In genomic region chrX:12770440-12770839, GRCh38 we compare ENCODE assay signal across 8 cellular contexts. TPM values are rescaled to one million over a fixed set of nuclear protein-coding genes. Genes with fewer than 3 reads are reported as not detected.
DNase-seq lines count a peak whose midpoint lies in the region; ATAC-seq, FAIRE-seq and TF ChIP-seq lines count a peak whose summit lies in the region.

No MANE protein-coding gene starts in this region.

- H3K4me3 Mint-ChIP-seq in naive B cell, result peak overlapping the region in 1 of 8 donors; percentile 15

- peak; percentile 2 for DNase-seq in NCI-H2171 treated with DMSO at 0.1 percent for 48 hours (lab: John Stamatoyannopoulos, UW)
- no peak for DNase-seq in NCI-H2171 (lab: John Stamatoyannopoulos, UW)
- peak; percentile 47 for DNase-seq in NCI-H146 (lab: John Stamatoyannopoulos, UW)
- peak; percentile 29 for DNase-seq in bronchial epithelial cell (ENCODE audit: low read depth)
- DNase-seq in naive B cell, result peak; percentile 18
- no peak for DNase-seq in GM19240 (ENCODE audit: insufficient read length, low spot score)
- no peak for DNase-seq in putamen (ENCODE audit: low spot score)

- H3K4me1 Mint-ChIP-seq in naive B cell, result peaks cover 6 to 16% (median 13%) of the 10 kb centered on the region in 3 donors

- no peak for TF ChIP-seq CTCF in bronchial epithelial cell (IDR thresholded peaks at IDR 0.05; ENCODE audit: insufficient read depth, low read length, severe bottlenecking)

- no peaks in the 10 kb centered on the region for H3K27me3 ChIP-seq in bronchial epithelial cell (ENCODE audit: control insufficient read depth, insufficient read depth, low read length)

- FAIRE-seq in bronchial epithelial cell (lab: Jason Lieb, UNC), result no peak

- H3K36me3 Mint-ChIP-seq in naive B cell, result no peaks in the 10 kb centered on the region

- H3K27ac Mint-ChIP-seq in naive B cell, result no peak overlapping the region

- peaks cover 0 to 18% (median 0%) of the 10 kb centered on the region in 3 donors for H3K27me3 Mint-ChIP-seq in naive B cell

- no peaks in the 10 kb centered on the region for H3K36me3 ChIP-seq in bronchial epithelial cell (ENCODE audit: control insufficient read depth, insufficient read depth, low read length)

- no peak for ATAC-seq in naive B cell (ENCODE audit: low read depth in 2 of 2)
- no peak for ATAC-seq in GM19397 (IDR thresholded peaks at IDR 0.05; ENCODE audit: unreplicated experiment)

- no peak overlapping the region for H3K4me3 ChIP-seq in bronchial epithelial cell (ENCODE audit: low read depth, low read length)

- peaks cover 0 to 2% (median 0%) of the 10 kb centered on the region in 7 donors for H3K9me3 Mint-ChIP-seq in naive B cell

RNA-seq across cellular contexts. Expression of gene PRPS2, which starts 20.8 kb away (rescaled TPM):
- 36.1 and 38.0 TPM in 2 replicates for total RNA-seq in bronchial epithelial cell
- 100 to 1,000 TPM in 1 of 6 donors, 10 to 100 TPM in 5; 59.7 to 133 (median 62.8) TPM for polyA plus RNA-seq in naive B cell (ENCODE audit: low read depth in 6 of 6)

Comparison
In these comparisons a context has a peak if more than half of its experiments do, and no peak if none do; other contexts are left out.
1. DNase-seq: peak in NCI-H2171 treated with DMSO at 0.1 percent for 48 hours (single experiment), NCI-H146 (single experiment), bronchial epithelial cell (single experiment) and naive B cell (single experiment); none in NCI-H2171 (single experiment), GM19240 (single experiment) and putamen (single experiment).